8 cellular contexts compared by ENCODE assay signal in genomic region chr5:132010645-132011560, GRCh38. TPM values are rescaled to one million over a fixed set of nuclear protein-coding genes. Genes with fewer than 3 reads are reported as not detected.
DNase-seq lines count a peak whose midpoint lies in the region; ATAC-seq and TF ChIP-seq lines count a peak whose summit lies in the region.

No MANE protein-coding gene starts in this region.

- H3K27ac ChIP-seq in CD4-positive, alpha-beta T cell (ENCODE audit: low read depth, low read length) = no peak overlapping the region
- no peak overlapping the region for H3K27ac ChIP-seq in RWPE2 (ENCODE audit: poor library complexity, severe bottlenecking)
- H3K27ac ChIP-seq in endodermal cell (ENCODE audit: low read depth, low read length) = no peak overlapping the region
- H3K27ac ChIP-seq in neural progenitor cell = no peak overlapping the region

- peak overlapping the region; percentile 92 for H3K4me3 Mint-ChIP-seq in CD4-positive, alpha-beta T cell
- H3K4me3 Mint-ChIP-seq in endodermal cell = peak overlapping the region; percentile 60
- peak overlapping the region; percentile 86 for H3K4me3 Mint-ChIP-seq in neural progenitor cell

- no peaks in the 10 kb centered on the region for H3K36me3 ChIP-seq in RWPE2 (ENCODE audit: low read depth)
- H3K36me3 ChIP-seq in endodermal cell (ENCODE audit: control insufficient read depth, insufficient read depth, low read length) = no peaks in the 10 kb centered on the region
- H3K36me3 ChIP-seq in neural progenitor cell = no peaks in the 10 kb centered on the region

- H3K4me2 ChIP-seq in neural progenitor cell = peak overlapping the region; percentile 98

- H3K9ac ChIP-seq in endodermal cell (ENCODE audit: extremely low read depth, low read length, poor library complexity, severe bottlenecking) (no peak overlapping the region), neural progenitor cell (no peak overlapping the region)

- peaks cover 11% of the 10 kb centered on the region for H3K27me3 ChIP-seq in CD4-positive, alpha-beta T cell (ENCODE audit: control insufficient read depth, insufficient read depth, low read length)
- H3K27me3 ChIP-seq in RWPE2 (ENCODE audit: insufficient read depth, poor library complexity, severe bottlenecking) (peaks cover 8% of the 10 kb centered on the region), endodermal cell (ENCODE audit: control insufficient read depth, insufficient read depth, low read length, poor library complexity, severe bottlenecking) (peaks cover 48% of the 10 kb centered on the region), neural progenitor cell (peaks cover 58% of the 10 kb centered on the region)

- CTCF ChIA-PET in CD4-positive, alpha-beta T cell (lab: Charles Lee) = interaction anchor here (0.5 to 5.6 kb wide), 4 partner anchors 10 to 481 kb away, joined by 3 to 75 read pairs (median 4); no protein-coding TSS in a partner anchor

- H2AFZ ChIP-seq in neural progenitor cell (replicated peaks) = peak overlapping the region; percentile 14

- no peaks in the 10 kb centered on the region for H3K9me3 Mint-ChIP-seq in CD4-positive, alpha-beta T cell
- H3K9me3 Mint-ChIP-seq in endodermal cell (no peaks in the 10 kb centered on the region), neural progenitor cell (no peaks in the 10 kb centered on the region)

- no peaks in the 10 kb centered on the region for H3F3A ChIP-seq in neural progenitor cell (ENCODE audit: low read depth)

- DNase-seq in CD4-positive, alpha-beta T cell = peak in 1 of 10 experiments; percentile 33
- DNase-seq in RWPE2 (ENCODE audit: low spot score) = peak; percentile 70
- peak; percentile 59 for DNase-seq in endodermal cell
- peak; percentile 9 for DNase-seq in neural progenitor cell (ENCODE audit: low spot score)
- DNase-seq in HCEC 1CT = no peak
- no peak for DNase-seq in NCI-H187 treated with DMSO at 0.1 percent for 48 hours (lab: John Stamatoyannopoulos, UW)

- TF ChIP-seq CTCF in CD4-positive, alpha-beta T cell (IDR thresholded peaks at IDR 0.05) = no peak
- no peak for TF ChIP-seq CTCF in RWPE2 (IDR thresholded peaks at IDR 0.05; ENCODE audit: poor library complexity, severe bottlenecking)
- TF ChIP-seq CTCF in endodermal cell (conservative IDR thresholded peaks at IDR 0.05) = no peak
- TF ChIP-seq CTCF in neural progenitor cell (IDR thresholded peaks at IDR 0.05) = no peak

- H3K4me1 Mint-ChIP-seq in CD4-positive, alpha-beta T cell (ENCODE audit: low read depth) = peaks cover 31% of the 10 kb centered on the region
- H3K4me1 Mint-ChIP-seq in endodermal cell = peaks cover 10% of the 10 kb centered on the region
- H3K4me1 Mint-ChIP-seq in neural progenitor cell = peaks cover 16% of the 10 kb centered on the region

- H3K36me3 Mint-ChIP-seq in CD4-positive, alpha-beta T cell (ENCODE audit: low read depth) = no peaks in the 10 kb centered on the region
- no peaks in the 10 kb centered on the region for H3K36me3 Mint-ChIP-seq in endodermal cell (ENCODE audit: low read depth)
- no peaks in the 10 kb centered on the region for H3K36me3 Mint-ChIP-seq in neural progenitor cell

- H3K4me3 ChIP-seq in RWPE2 (ENCODE audit: severe bottlenecking) (peak overlapping the region; percentile 34), endodermal cell (ENCODE audit: low read length) (peak overlapping the region; percentile 62), neural progenitor cell (peak overlapping the region; percentile 61)

- no peak for ATAC-seq in CD4-positive, alpha-beta T cell (ENCODE audit: poor library complexity)
- ATAC-seq in RWPE2 (ENCODE audit: low read depth) (no peak), HG03457 (IDR thresholded peaks at IDR 0.05; ENCODE audit: unreplicated experiment) (no peak), GM21786 (IDR thresholded peaks at IDR 0.05; ENCODE audit: unreplicated experiment) (no peak)

- peaks cover 34% of the 10 kb centered on the region for H4K20me1 ChIP-seq in neural progenitor cell (ENCODE audit: low read depth)

- H3K9me3 ChIP-seq in CD4-positive, alpha-beta T cell (ENCODE audit: control insufficient read depth, low read length) = no peaks in the 10 kb centered on the region
- H3K9me3 ChIP-seq in RWPE2 (ENCODE audit: severe bottlenecking) = no peaks in the 10 kb centered on the region
- no peaks in the 10 kb centered on the region for H3K9me3 ChIP-seq in endodermal cell (ENCODE audit: control insufficient read depth, low read length)
- no peaks in the 10 kb centered on the region for H3K9me3 ChIP-seq in neural progenitor cell (ENCODE audit: low read depth)

- POLR2A ChIA-PET in CD4-positive, alpha-beta T cell (lab: Charles Lee) = interaction anchor here (0.6 to 1.2 kb wide), 5 partner anchors 9 to 594 kb away, joined by 3 to 4 read pairs (median 4); partner anchors contain the start of gene FNIP1

- H3K79me2 ChIP-seq in neural progenitor cell (ENCODE audit: low read depth) = no peaks in the 10 kb centered on the region

- no peak overlapping the region for H3K27ac Mint-ChIP-seq in CD4-positive, alpha-beta T cell
- H3K27ac Mint-ChIP-seq in endodermal cell (no peak overlapping the region), neural progenitor cell (no peak overlapping the region)

- H3K4me1 ChIP-seq in RWPE2 (ENCODE audit: insufficient read depth, poor library complexity, severe bottlenecking) = no peaks in the 10 kb centered on the region
- H3K4me1 ChIP-seq in endodermal cell (ENCODE audit: control insufficient read depth, insufficient read depth, low read length) = peaks cover 4% of the 10 kb centered on the region
- H3K4me1 ChIP-seq in neural progenitor cell = peaks cover 8% of the 10 kb centered on the region

- WGBS in endodermal cell (ENCODE audit: insufficient coverage in 1 of 2, insufficient read length in 1 of 2), 2 experiments = 13 to 19% methylated on average over 18 to 43 of the region's 43 CpGs

- H3K27me3 Mint-ChIP-seq in CD4-positive, alpha-beta T cell = peaks cover 51% of the 10 kb centered on the region
- H3K27me3 Mint-ChIP-seq in endodermal cell (ENCODE audit: insufficient read depth) (peaks cover 31% of the 10 kb centered on the region), neural progenitor cell (ENCODE audit: insufficient read depth, low read depth) (peaks cover 32% of the 10 kb centered on the region)

- intact Hi-C loops in CD4-positive, alpha-beta T cell (cut with DNase I, micrococcal nuclease) = no loop called here

RNA-seq across cellular contexts. Expression of gene ACSL6, which starts 0.6 kb away (rescaled TPM):
- 10 to 100 TPM; 13.9 to 17.6 TPM for total RNA-seq in CD4-positive, alpha-beta T cell
- under 1 TPM; 0.04 to 0.73 TPM for total RNA-seq in endodermal cell
- 1.4 TPM for polyA plus RNA-seq in endodermal cell (2013, experiment 1 of 2)
- polyA plus RNA-seq in endodermal cell (2013, experiment 2 of 2) = 0.29 TPM
- total RNA-seq in neural progenitor cell (ENCODE audit: low replicate concordance) = not detected in 2 replicates

RNA-seq across cellular contexts. Expression of gene IL3, which starts 49.6 kb away (rescaled TPM):
- total RNA-seq in CD4-positive, alpha-beta T cell = not detected
- total RNA-seq in endodermal cell (not detected), neural progenitor cell (ENCODE audit: low replicate concordance) (not detected in 2 replicates)
- not detected for polyA plus RNA-seq in endodermal cell (2013, experiment 1 of 2)
- not detected for polyA plus RNA-seq in endodermal cell (2013, experiment 2 of 2)

Comparison
In these comparisons a context has a peak if more than half of its experiments do, and no peak if none do; other contexts are left out.
1. DNase-seq: peak in RWPE2 (single experiment), endodermal cell (single experiment) and neural progenitor cell (single experiment); none in HCEC 1CT (single experiment) and NCI-H187 treated with DMSO at 0.1 percent for 48 hours (single experiment).
2. RNA of gene ACSL6, which starts 0.6 kb away (total RNA-seq): 13.9 to 17.6 TPM in CD4-positive, alpha-beta T cell; 0.04 to 0.73 TPM in endodermal cell and not detected in neural progenitor cell; every median in the first group is over 4 times any median in the second.
3. Peak in every context shown above with its lines, with median percentiles within 50 percentile points of each other: H3K4me3 Mint-ChIP-seq and H3K4me3 ChIP-seq.